32 cellular contexts compared by ENCODE assay signal in the genomic region with DNA sequence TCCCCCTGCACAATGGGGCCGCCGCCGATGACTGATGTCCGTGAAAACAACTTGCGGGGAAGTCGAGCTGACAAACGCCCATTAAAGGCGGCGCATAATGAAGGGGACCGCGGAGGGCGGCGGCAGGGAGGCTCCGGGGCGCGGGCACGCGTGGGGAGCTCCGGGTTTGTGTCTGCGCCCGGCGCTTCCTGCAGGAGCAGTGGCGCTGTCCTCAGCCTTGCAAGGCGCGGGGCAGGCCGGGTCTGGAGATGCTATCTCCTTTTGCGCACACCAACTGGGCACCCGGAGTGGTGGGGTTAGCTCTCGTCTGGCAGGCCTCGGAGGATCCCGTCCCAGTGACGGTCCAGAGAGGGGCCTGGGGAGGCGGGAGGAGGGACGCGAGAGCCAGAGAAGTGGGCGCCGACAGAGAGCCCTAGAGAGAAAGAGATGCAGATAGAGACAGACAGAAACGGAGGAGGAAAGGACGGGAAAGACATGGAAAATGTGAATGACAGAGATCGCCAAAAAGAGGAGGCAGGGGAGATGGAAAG. TPM values are rescaled to one million over a fixed set of nuclear protein-coding genes. Genes with fewer than 3 reads are reported as not detected.
DNase-seq lines count a peak whose midpoint lies in the region; ATAC-seq and TF ChIP-seq lines count a peak whose summit lies in the region.
"Had no signal": no experiment of that assay in that cellular context is flagged by ENCODE, and none has a peak within 500 bp of the region (broad histone marks: within the 10 kb centered on the region; RNA-seq: fewer than 3 reads in every experiment).

No MANE protein-coding gene starts in this region.

- H3K36me3 Mint-ChIP-seq in endodermal cell (ENCODE audit: low read depth) = no peaks in the 10 kb centered on the region
- H3K36me3 Mint-ChIP-seq: activated CD4-positive, alpha-beta memory T cell treated with anti-CD3 and anti-CD28 coated beads for 36 hours; activated naive CD4-positive, alpha-beta T cell treated with anti-CD3 and anti-CD28 coated beads, Interleukin-2, amount 50 U/mL, for 72 hours; stimulated activated effector memory CD8-positive, alpha-beta T cell treated with anti-CD3 and anti-CD28 coated beads, Interleukin-12 subunit alpha, Interleukin-12 subunit beta, amount 100 ng/mL, for 72 hours; T-cell had no signal

- H3K23ac ChIP-seq in IMR-90 (ENCODE audit: low read depth, low read length) = no peak overlapping the region

- DNase-seq in IMR-90 (no peak), endodermal cell (peak; percentile 73), NCI-H1048 (lab: John Stamatoyannopoulos, UW) (no peak)
- no peak for DNase-seq in stimulated activated naive CD4-positive, alpha-beta T cell treated with Interleukin-2 at 50 U/mL for 16 hours (lab: John Stamatoyannopoulos, UW)
- DNase-seq in activated naive CD4-positive, alpha-beta T cell (lab: John Stamatoyannopoulos, UW) = no peak
- DNase-seq: activated CD4-positive, alpha-beta memory T cell treated with anti-CD3 and anti-CD28 coated beads for 36 hours; activated CD4-positive, CD25-positive, alpha-beta regulatory T cell treated with anti-CD3 and anti-CD28 coated beads, Interleukin-2, amount 50 U/mL, for 72 hours; activated CD8-positive, alpha-beta memory T cell treated with anti-CD3 and anti-CD28 coated beads, Interleukin-2, amount 50 U/mL, for 48 hours; GF-D8; NCI-H1105; NCI-H187 treated with DMSO at 0.1 percent for 48 hours; NCI-H2227 treated with DMSO at 0.1 percent for 48 hours; right cardiac atrium; stimulated activated CD4-positive, alpha-beta T cell treated with anti-CD3 and anti-CD28 coated beads, Interleukin-4, amount 100 ng/mL, for 24 hours; T-cell had no signal

- peaks cover 82% of the 10 kb centered on the region for H3K27me3 ChIP-seq in IMR-90 (ENCODE audit: control insufficient read depth, insufficient read depth, low read length)
- peaks cover 91% of the 10 kb centered on the region for H3K27me3 ChIP-seq in endodermal cell (ENCODE audit: control insufficient read depth, insufficient read depth, low read length, poor library complexity, severe bottlenecking)
- peaks cover 64% of the 10 kb centered on the region for H3K27me3 ChIP-seq in neural cell (ENCODE audit: insufficient read depth, low read depth, low read length)
- H3K27me3 ChIP-seq: ascending aorta had no signal

- H4K5ac ChIP-seq in IMR-90 (ENCODE audit: low read depth, low read length) = no peak overlapping the region

- no peak overlapping the region for H3K14ac ChIP-seq in IMR-90 (replicated peaks; ENCODE audit: low read depth, low read length)

- no peaks in the 10 kb centered on the region for H3K36me3 ChIP-seq in ES-I3 (ENCODE audit: insufficient read depth, low read length)
- no peaks in the 10 kb centered on the region for H3K36me3 ChIP-seq in IMR-90 (ENCODE audit: control insufficient read depth, insufficient read depth, low read length)
- H3K36me3 ChIP-seq in endodermal cell (ENCODE audit: control insufficient read depth, insufficient read depth, low read length) = no peaks in the 10 kb centered on the region
- H3K36me3 ChIP-seq in neural cell (ENCODE audit: insufficient read depth, low read length) = no peaks in the 10 kb centered on the region
- H3K36me3 ChIP-seq: ascending aorta, BLaER1, suprapubic skin had no signal

- H3K4me1 Mint-ChIP-seq in endodermal cell = no peaks in the 10 kb centered on the region
- H3K4me1 Mint-ChIP-seq: activated T-helper 17 cell treated with anti-CD3 and anti-CD28 coated beads, Interleukin-2, amount 50 U/mL, for 72 hours; nephron; stimulated activated effector memory CD8-positive, alpha-beta T cell treated with anti-CD3 and anti-CD28 coated beads, Interleukin-12 subunit alpha, Interleukin-12 subunit beta, amount 100 ng/mL, for 72 hours had no signal

- H3K79me2 ChIP-seq in neural cell (replicated peaks; ENCODE audit: insufficient read depth, low read length) = peaks cover 4% of the 10 kb centered on the region

- H2AK9ac ChIP-seq in IMR-90 (replicated peaks; ENCODE audit: low read depth, low read length, poor library complexity) = no peak overlapping the region

- H3K9ac ChIP-seq in ES-I3 (ENCODE audit: low read depth, low read length) (peak overlapping the region; percentile 19; the same call in 1 of the 2 replicates), IMR-90 (ENCODE audit: low read depth, low read length) (no peak overlapping the region), endodermal cell (ENCODE audit: extremely low read depth, low read length, poor library complexity, severe bottlenecking) (no peak overlapping the region), neural cell (ENCODE audit: low read length) (peak overlapping the region; percentile 38)
- H3K9ac ChIP-seq: BLaER1 had no signal

- no peak for TF ChIP-seq POLR2A in IMR-90 (IDR thresholded peaks at IDR 0.05; ENCODE audit: low read depth, low read length)

- no peak overlapping the region for H2BK15ac ChIP-seq in IMR-90 (ENCODE audit: low read depth, low read length)

- H2BK120ac ChIP-seq in IMR-90 (ENCODE audit: low read depth, low read length) = no peak overlapping the region

- CTCF ChIA-PET in IMR-90 (lab: Yijun Ruan, JAX) = no interaction called here

- ATAC-seq in IMR-90 (ENCODE audit: low read depth) = no peak
- no peak for ATAC-seq in HG02642 (IDR thresholded peaks at IDR 0.05; ENCODE audit: poor library complexity, unreplicated experiment)
- ATAC-seq: activated naive CD4-positive, alpha-beta T cell treated with anti-CD3 and anti-CD28 coated beads, Interleukin-2, amount 50 U/mL, for 72 hours; activated T-helper 17 cell treated with anti-CD3 and anti-CD28 coated beads, Interleukin-2, amount 50 U/mL, for 72 hours; right cardiac atrium; stimulated activated effector memory CD8-positive, alpha-beta T cell treated with anti-CD3 and anti-CD28 coated beads, Interleukin-12 subunit alpha, Interleukin-12 subunit beta, amount 100 ng/mL, for 72 hours; T-cell had no signal

- no peaks in the 10 kb centered on the region for H3K9me3 Mint-ChIP-seq in endodermal cell
- H3K9me3 Mint-ChIP-seq: activated CD4-positive, alpha-beta memory T cell treated with anti-CD3 and anti-CD28 coated beads for 36 hours; activated naive CD4-positive, alpha-beta T cell treated with anti-CD3 and anti-CD28 coated beads, Interleukin-2, amount 50 U/mL, for 72 hours; activated T-helper 17 cell treated with anti-CD3 and anti-CD28 coated beads, Interleukin-2, amount 50 U/mL, for 72 hours; dendritic cell treated with granulocyte-macrophage colony-stimulating factor and Interleukin-4, amounts not matched to agents 40 ng/mL and 50 ng/mL, for 4 days; nephron; stimulated activated effector memory CD8-positive, alpha-beta T cell treated with anti-CD3 and anti-CD28 coated beads, Interleukin-12 subunit alpha, Interleukin-12 subunit beta, amount 100 ng/mL, for 72 hours; T-cell had no signal

- TF ChIP-seq CTCF in IMR-90 (conservative IDR thresholded peaks at IDR 0.05; ENCODE audit: low read depth, low read length) (no peak), endodermal cell (conservative IDR thresholded peaks at IDR 0.05) (no peak), neural cell (IDR thresholded peaks at IDR 0.05; ENCODE audit: poor library complexity, severe bottlenecking) (peak; percentile 42)

- WGBS in IMR-90 (ENCODE audit: extremely low coverage in 2 of 2, insufficient read length in 1 of 2), 2 experiments = 3% methylated on average over 38 of the region's 40 CpGs; no CpG with 5 or more reads in 1 of the 2 experiments
- WGBS in endodermal cell (ENCODE audit: insufficient coverage in 1 of 2, insufficient read length in 1 of 2), 2 experiments = 13 to 16% methylated on average over 27 to 40 of the region's 40 CpGs

- no peaks in the 10 kb centered on the region for H3K4me1 ChIP-seq in ES-I3 (ENCODE audit: insufficient read depth, low read length)
- no peaks in the 10 kb centered on the region; the same call in 1 of the 2 replicates for H3K4me1 ChIP-seq in IMR-90 (ENCODE audit: control insufficient read depth, insufficient read depth, low read length)
- H3K4me1 ChIP-seq in endodermal cell (ENCODE audit: control insufficient read depth, insufficient read depth, low read length) = peaks cover 3% of the 10 kb centered on the region
- H3K4me1 ChIP-seq: ascending aorta had no signal

- no peaks in the 10 kb centered on the region for H3K79me1 ChIP-seq in IMR-90 (ENCODE audit: low read depth in 1 of 2, low read length in 2 of 2)

- no peaks in the 10 kb centered on the region for H3F3A ChIP-seq in neural cell (ENCODE audit: insufficient read depth, low read length, poor library complexity, severe bottlenecking)

- no peaks in the 10 kb centered on the region for H3K9me1 ChIP-seq in IMR-90 (ENCODE audit: insufficient read depth, low read length)

- no peak overlapping the region for H2BK5ac ChIP-seq in IMR-90 (ENCODE audit: low read depth, low read length, poor library complexity, severe bottlenecking)

- peak overlapping the region; percentile 3 for H2AFZ ChIP-seq in IMR-90 (replicated peaks; ENCODE audit: low read length, poor library complexity)
- H2AFZ ChIP-seq in neural cell (ENCODE audit: low read depth, low read length) = no peak overlapping the region

- dilution Hi-C loops in IMR-90 (cut with HindIII; ENCODE audit: low sequenced_read_pairs, unreplicated experiment) = no loop called here

- TF ChIP-seq EP300 in neural cell (conservative IDR thresholded peaks at IDR 0.05; ENCODE audit: poor library complexity, severe bottlenecking) = no peak

- H3K4me2 ChIP-seq in IMR-90 (ENCODE audit: low read depth, low read length) (no peak overlapping the region), neural cell (ENCODE audit: low read length) (no peak overlapping the region)
- H3K4me2 ChIP-seq: BLaER1 had no signal

- no peak overlapping the region for H3K4ac ChIP-seq in IMR-90 (ENCODE audit: low read depth, low read length)

- H4K8ac ChIP-seq in IMR-90 (ENCODE audit: low read depth in 2 of 2, low read length in 2 of 2) = no peak overlapping the region

- H2AK5ac ChIP-seq in IMR-90 (ENCODE audit: low read depth, low read length) = no peak overlapping the region

- no peak overlapping the region for H3K56ac ChIP-seq in IMR-90 (ENCODE audit: extremely low read depth, insufficient read depth, low read length)

- no peaks in the 10 kb centered on the region for H4K20me1 ChIP-seq in IMR-90 (ENCODE audit: insufficient read depth, low read length)
- H4K20me1 ChIP-seq in neural cell (ENCODE audit: insufficient read depth) = no peaks in the 10 kb centered on the region

- H3K27ac ChIP-seq in IMR-90 (ENCODE audit: insufficient read depth, low read length) (no peak overlapping the region), endodermal cell (ENCODE audit: low read depth, low read length) (no peak overlapping the region), neural cell (ENCODE audit: low read length) (no peak overlapping the region)
- H3K27ac ChIP-seq: ascending aorta, BLaER1, HL-60, suprapubic skin had no signal

- H3K18ac ChIP-seq in IMR-90 (ENCODE audit: low read depth, low read length) = no peak overlapping the region

- H4K91ac ChIP-seq in IMR-90 (ENCODE audit: insufficient read depth, low read depth, low read length) = no peak overlapping the region

- H3K27ac Mint-ChIP-seq in endodermal cell = no peak overlapping the region
- H3K27ac Mint-ChIP-seq: activated CD4-positive, alpha-beta memory T cell treated with anti-CD3 and anti-CD28 coated beads for 36 hours; activated naive CD4-positive, alpha-beta T cell treated with anti-CD3 and anti-CD28 coated beads, Interleukin-2, amount 50 U/mL, for 72 hours; activated T-helper 17 cell treated with anti-CD3 and anti-CD28 coated beads, Interleukin-2, amount 50 U/mL, for 72 hours; dendritic cell treated with granulocyte-macrophage colony-stimulating factor and Interleukin-4, amounts not matched to agents 40 ng/mL and 50 ng/mL, for 4 days; nephron; stimulated activated effector memory CD8-positive, alpha-beta T cell treated with anti-CD3 and anti-CD28 coated beads, Interleukin-12 subunit alpha, Interleukin-12 subunit beta, amount 100 ng/mL, for 72 hours; T-cell had no signal

- H3K4me3 Mint-ChIP-seq in endodermal cell = peak overlapping the region; percentile 21
- H3K4me3 Mint-ChIP-seq: activated CD4-positive, alpha-beta memory T cell treated with anti-CD3 and anti-CD28 coated beads for 36 hours; activated T-helper 17 cell treated with anti-CD3 and anti-CD28 coated beads, Interleukin-2, amount 50 U/mL, for 72 hours; dendritic cell treated with granulocyte-macrophage colony-stimulating factor and Interleukin-4, amounts not matched to agents 40 ng/mL and 50 ng/mL, for 4 days; stimulated activated effector memory CD8-positive, alpha-beta T cell treated with anti-CD3 and anti-CD28 coated beads, Interleukin-12 subunit alpha, Interleukin-12 subunit beta, amount 100 ng/mL, for 72 hours; T-cell had no signal

- in situ Hi-C loops in IMR-90 (cut with MboI; ENCODE audit: low sequenced_read_pairs) = no loop called here

- H3K4me3 ChIP-seq in IMR-90 (ENCODE audit: insufficient read depth, low read depth, low read length) (no peak overlapping the region), endodermal cell (ENCODE audit: low read length) (no peak overlapping the region), neural cell (ENCODE audit: low read length) (peak overlapping the region; percentile 51)
- H3K4me3 ChIP-seq: ascending aorta, BLaER1, suprapubic skin had no signal

- POLR2A ChIA-PET in IMR-90 (lab: Charles Lee; ENCODE audit: unreplicated experiment) = no interaction called here

- intact Hi-C loops in IMR-90 (cut with micrococcal nuclease) = no loop called here

- H2BK20ac ChIP-seq in IMR-90 (ENCODE audit: low read depth, low read length) = no peak overlapping the region

- H3K9me3 ChIP-seq in ES-I3 (ENCODE audit: control insufficient read depth, insufficient read depth, low read length) (no peaks in the 10 kb centered on the region), IMR-90 (ENCODE audit: control insufficient read depth, insufficient read depth, low read length) (no peaks in the 10 kb centered on the region), endodermal cell (ENCODE audit: control insufficient read depth, low read length) (no peaks in the 10 kb centered on the region), neural cell (ENCODE audit: low read length) (no peaks in the 10 kb centered on the region)
- H3K9me3 ChIP-seq: ascending aorta, BLaER1, suprapubic skin had no signal

- no TSS peak for BruUV-seq in IMR-90 (replicated peaks; lab: Mats Ljungman, UMichigan)

- H3K9me2 ChIP-seq in neural cell (ENCODE audit: insufficient read depth, low read length) = no peaks in the 10 kb centered on the region

- TF ChIP-seq RAD21 in IMR-90 (IDR thresholded peaks at IDR 0.05; ENCODE audit: low read length) = no peak
- TF ChIP-seq RAD21 in neural cell (conservative IDR thresholded peaks at IDR 0.05) = no peak

- peaks cover 91% of the 10 kb centered on the region for H3K27me3 Mint-ChIP-seq in endodermal cell (ENCODE audit: insufficient read depth)

RNA-seq across cellular contexts. Expression of gene FGF3, which starts 0.4 kb away (rescaled TPM):
- total RNA-seq in IMR-90 (2012; rRNA removed) (not detected in 2 replicates), endodermal cell (not detected)
- polyA plus RNA-seq in IMR-90 (2012; rRNA removed) (not detected in 2 replicates), neural cell (3.7 and 6.0 TPM in 2 replicates)
- polyA plus RNA-seq in IMR-90 (2012; cell fraction: cytosol; rRNA removed) = not detected in 2 replicates
- polyA plus RNA-seq in IMR-90 (2012; cell fraction: nucleus; rRNA removed; ENCODE audit: low replicate concordance) = not detected in 2 replicates
- 0.39 TPM for polyA plus RNA-seq in endodermal cell (2013, experiment 1 of 2)
- 0.41 TPM for polyA plus RNA-seq in endodermal cell (2013, experiment 2 of 2)
- polyA minus RNA-seq in neural cell = 1.5 and 3.6 TPM in 2 replicates
- total RNA-seq: activated CD4-positive, alpha-beta memory T cell treated with anti-CD3 and anti-CD28 coated beads for 36 hours; activated naive CD4-positive, alpha-beta T cell treated with anti-CD3 and anti-CD28 coated beads, Interleukin-2, amount 50 U/mL, for 72 hours; activated T-helper 17 cell treated with anti-CD3 and anti-CD28 coated beads, Interleukin-2, amount 50 U/mL, for 72 hours; ascending aorta; cardiac septum; endothelial cell of umbilical vein; lung microvascular endothelial cell; mucosa of gallbladder; right cardiac atrium; suprapubic skin; T-cell; urinary bladder had no signal
- polyA plus RNA-seq: endothelial cell of umbilical vein, right cardiac atrium, urinary bladder had no signal

RNA-seq across cellular contexts. Expression of gene FGF4, which starts 44.5 kb away (rescaled TPM):
- not detected in 2 replicates for total RNA-seq in IMR-90 (2012; rRNA removed)
- polyA plus RNA-seq in IMR-90 (2012; rRNA removed) = not detected in 2 replicates
- polyA plus RNA-seq in IMR-90 (2012; cell fraction: cytosol; rRNA removed) = not detected in 2 replicates
- not detected in 2 replicates for polyA plus RNA-seq in IMR-90 (2012; cell fraction: nucleus; rRNA removed; ENCODE audit: low replicate concordance)
- 1 to 10 TPM in 1 of 2 donors, under 1 TPM in 1; 0.27 to 3.5 TPM for total RNA-seq in endodermal cell
- 0.46 TPM for polyA plus RNA-seq in endodermal cell (2013, experiment 1 of 2)
- polyA plus RNA-seq in endodermal cell (2013, experiment 2 of 2) = 0.08 TPM
- polyA plus RNA-seq in neural cell = not detected in 2 replicates
- not detected in 2 replicates for polyA minus RNA-seq in neural cell
- total RNA-seq: activated CD4-positive, alpha-beta memory T cell treated with anti-CD3 and anti-CD28 coated beads for 36 hours; activated naive CD4-positive, alpha-beta T cell treated with anti-CD3 and anti-CD28 coated beads, Interleukin-2, amount 50 U/mL, for 72 hours; activated T-helper 17 cell treated with anti-CD3 and anti-CD28 coated beads, Interleukin-2, amount 50 U/mL, for 72 hours; ascending aorta; cardiac septum; endothelial cell of umbilical vein; lung microvascular endothelial cell; mucosa of gallbladder; right cardiac atrium; suprapubic skin; T-cell; urinary bladder had no signal
- polyA plus RNA-seq: endothelial cell of umbilical vein, right cardiac atrium, urinary bladder had no signal

Comparison
In these comparisons a context has a peak if more than half of its experiments do, and no peak if none do; other contexts are left out.
1. H3K9ac ChIP-seq: peak in ES-I3 (single experiment) and neural cell (single experiment); none in IMR-90 (single experiment) and endodermal cell (single experiment).